ENCODE assay signal across 22 cellular contexts in genomic region chr1:110048923-110049601, GRCh38. TPM values are rescaled to one million over a fixed set of nuclear protein-coding genes. Genes with fewer than 3 reads are reported as not detected.
DNase-seq lines count a peak whose midpoint lies in the region; ATAC-seq and TF ChIP-seq lines count a peak whose summit lies in the region.
"Had no signal": no experiment of that assay in that cellular context is flagged by ENCODE, and none has a peak within 500 bp of the region (broad histone marks: within the 10 kb centered on the region; RNA-seq: fewer than 3 reads in every experiment).

No MANE protein-coding gene starts in this region.

- H3K27ac ChIP-seq in temporal lobe (ENCODE audit: low read depth, low read length) (peak overlapping the region; percentile 61), adrenal gland (peak overlapping the region in 1 of 5 donors; percentile 2)

- H3K36me3 ChIP-seq in adrenal gland (replicated peaks in 1 of 2), result peaks cover 0 to 95% of the 10 kb centered on the region in 2 donors

- H3K27ac Mint-ChIP-seq in HFFc6, result peak overlapping the region; percentile 90; the same call in 1 of the 2 replicates
- H3K27ac Mint-ChIP-seq in central memory CD8-positive, alpha-beta T cell (ENCODE audit: low read depth), result peak overlapping the region; percentile 70
- H3K27ac Mint-ChIP-seq: activated CD4-positive, alpha-beta T cell treated with anti-CD3 and anti-CD28 coated beads, Interleukin-2, amount 10 ng/mL, durations not matched to agents 7 days and 5 days; nephron; progenitor cell of endocrine pancreas; T-cell had no signal

- H3K4me3 ChIP-seq in adrenal gland, result no peak overlapping the region

- no peak for ATAC-seq in central memory CD8-positive, alpha-beta T cell (replicated peaks; ENCODE audit: extremely low read depth, poor library complexity, severe bottlenecking)
- ATAC-seq in HG02623 (IDR thresholded peaks at IDR 0.05; ENCODE audit: unreplicated experiment), result no peak
- ATAC-seq in GM21576 (IDR thresholded peaks at IDR 0.05; ENCODE audit: unreplicated experiment), result no peak
- ATAC-seq: T-cell had no signal

- H3K9me3 Mint-ChIP-seq in HFFc6, result no peaks in the 10 kb centered on the region
- no peaks in the 10 kb centered on the region for H3K9me3 Mint-ChIP-seq in central memory CD8-positive, alpha-beta T cell
- H3K9me3 Mint-ChIP-seq: activated CD4-positive, alpha-beta T cell treated with anti-CD3 and anti-CD28 coated beads, Interleukin-2, amount 10 ng/mL, durations not matched to agents 7 days and 5 days; nephron; T-cell had no signal

- no peak for TF ChIP-seq CTCF in HFFc6 (IDR thresholded peaks at IDR 0.05)
- no peak for TF ChIP-seq CTCF in adrenal gland (IDR thresholded peaks at IDR 0.05)

- no peaks in the 10 kb centered on the region for H3K9me3 ChIP-seq in adrenal gland (replicated peaks in 1 of 3)

- H3K27me3 ChIP-seq in adrenal gland, result no peaks in the 10 kb centered on the region

- intact Hi-C loops in adrenal gland (cut with DNase I), result no loop called here

- peaks cover 60% of the 10 kb centered on the region for H3K4me1 Mint-ChIP-seq in HFFc6 (ENCODE audit: low read depth)
- no peaks in the 10 kb centered on the region for H3K4me1 Mint-ChIP-seq in central memory CD8-positive, alpha-beta T cell
- H3K4me1 Mint-ChIP-seq: activated CD4-positive, alpha-beta T cell treated with anti-CD3 and anti-CD28 coated beads, Interleukin-2, amount 10 ng/mL, durations not matched to agents 7 days and 5 days had no signal

- WGBS in adrenal gland, 4 donors, result 65 to 73% (median 70%) methylated on average over 9 of the region's 9 CpGs

- no peak overlapping the region for H3K4me3 Mint-ChIP-seq in HFFc6
- H3K4me3 Mint-ChIP-seq in central memory CD8-positive, alpha-beta T cell, result no peak overlapping the region
- H3K4me3 Mint-ChIP-seq: activated CD4-positive, alpha-beta T cell treated with anti-CD3 and anti-CD28 coated beads, Interleukin-2, amount 10 ng/mL, durations not matched to agents 7 days and 5 days; nephron; T-cell had no signal

- H3K36me3 Mint-ChIP-seq in HFFc6 (ENCODE audit: low read depth), result peaks cover 62% of the 10 kb centered on the region
- peaks cover 66% of the 10 kb centered on the region for H3K36me3 Mint-ChIP-seq in central memory CD8-positive, alpha-beta T cell (ENCODE audit: insufficient read depth)

- peaks cover 4% of the 10 kb centered on the region for H3K27me3 Mint-ChIP-seq in HFFc6 (ENCODE audit: insufficient read depth)
- H3K27me3 Mint-ChIP-seq in central memory CD8-positive, alpha-beta T cell, result no peaks in the 10 kb centered on the region
- H3K27me3 Mint-ChIP-seq: activated CD4-positive, alpha-beta T cell treated with anti-CD3 and anti-CD28 coated beads, Interleukin-2, amount 10 ng/mL, durations not matched to agents 7 days and 5 days; progenitor cell of endocrine pancreas; T-cell had no signal

- no peak for TF ChIP-seq POLR2A in adrenal gland (IDR thresholded peaks at IDR 0.05)

- DNase-seq in HFFc6 (no peak), midbrain (lab: John Stamatoyannopoulos, UW) (peak; percentile 49), adrenal gland (no peak)
- no peak for DNase-seq in central memory CD8-positive, alpha-beta T cell (ENCODE audit: low spot score in 2 of 2)
- DNase-seq: activated CD4-positive, alpha-beta T cell treated with anti-CD3 and anti-CD28 coated beads, Interleukin-2, amount 10 ng/mL, durations not matched to agents 7 days and 5 days; activated CD8-positive, alpha-beta memory T cell treated with anti-CD3 and anti-CD28 coated beads, Interleukin-2, amount 50 U/mL, for 48 hours; activated naive CD4-positive, alpha-beta T cell; cerebellar nuclear complex; EL; NCI-H1105 treated with DMSO at 0.1 percent for 48 hours; NCI-H2081 treated with DMSO at 0.1 percent for 48 hours; NCI-H524; stimulated activated CD4-positive, alpha-beta T cell treated with anti-CD3 and anti-CD28 coated beads, Interleukin-4, amount 100 ng/mL, for 24 hours; T-cell had no signal

- peaks cover 14 to 26% of the 10 kb centered on the region in 2 donors for H3K4me1 ChIP-seq in adrenal gland (replicated peaks in 1 of 2)

RNA-seq across cellular contexts. Expression of gene STRIP1, which starts 14.6 kb away (rescaled TPM):
- 10 to 100 TPM; 33.2 to 48.4 (median 36.8) TPM for total RNA-seq in HFFc6 (2021; fragmentation: NEBNext Ultra II Directional; extraction: Animal tissue kit (Norgen Biotek cat#: 25700))
- total RNA-seq in temporal lobe, result 87.3 TPM
- total RNA-seq in adrenal gland, result 10 to 100 TPM; 25.0 to 45.7 (median 33.7) TPM
- polyA plus RNA-seq in adrenal gland, result 10 to 100 TPM; 22.3 to 22.5 (median 22.3) TPM

RNA-seq across cellular contexts. Expression of gene ALX3, which starts 21.4 kb away (rescaled TPM):
- total RNA-seq in HFFc6 (2021; fragmentation: NEBNext Ultra II Directional; extraction: Animal tissue kit (Norgen Biotek cat#: 25700)), result 10 to 100 TPM in 1 of 6 experiments, 1 to 10 TPM in 5; 1.0 to 10.0 (median 1.4) TPM
- total RNA-seq in temporal lobe, result not detected
- total RNA-seq in adrenal gland, result not detected
- polyA plus RNA-seq in adrenal gland, result under 1 TPM in 1 of 3 donors, not detected in 2; 0.07 TPM
- total RNA-seq: activated CD4-positive, alpha-beta T cell treated with anti-CD3 and anti-CD28 coated beads, Interleukin-2, amount 10 ng/mL, durations not matched to agents 7 days and 5 days; HT1080; lung microvascular endothelial cell; skeletal muscle tissue; T-cell had no signal
